9 cellular contexts compared by ENCODE assay signal in genomic region chr5:146877178-146877681, GRCh38. TPM values are rescaled to one million over a fixed set of nuclear protein-coding genes. Genes with fewer than 3 reads are reported as not detected.
A peak's percentile ranks its signal among the peaks of the same experiment; 100 is the strongest.
DNase-seq lines count a peak whose midpoint lies in the region; ATAC-seq and TF ChIP-seq lines count a peak whose summit lies in the region.
"Had no signal": no experiment of that assay in that cellular context is flagged by ENCODE, and none has a peak within 500 bp of the region (broad histone marks: within the 10 kb centered on the region; RNA-seq: fewer than 3 reads in every experiment).

No MANE protein-coding gene starts in this region.

- H3K27ac ChIP-seq in parathyroid adenoma = no peak overlapping the region

- H3K4me3 ChIP-seq in NT2/D1 (ENCODE audit: insufficient read length, low read depth) = peak overlapping the region; percentile 71
- H3K4me3 ChIP-seq in epithelial cell of esophagus (ENCODE audit: low read length) = peak overlapping the region; percentile 43
- peak overlapping the region; percentile 25 for H3K4me3 ChIP-seq in parathyroid adenoma (ENCODE audit: low read depth, low read length)

- no peaks in the 10 kb centered on the region for H3K4me1 ChIP-seq in NT2/D1 (ENCODE audit: insufficient read depth, insufficient read length)
- H3K4me1 ChIP-seq in parathyroid adenoma = no peaks in the 10 kb centered on the region

- H3K9me3 ChIP-seq in NT2/D1 (ENCODE audit: insufficient read depth, low read length) = no peaks in the 10 kb centered on the region
- H3K9me3 ChIP-seq in parathyroid adenoma (ENCODE audit: control insufficient read depth, low read length) = no peaks in the 10 kb centered on the region

- H3K27me3 ChIP-seq in NT2/D1 (ENCODE audit: insufficient read depth, insufficient read length) = peaks cover 48% of the 10 kb centered on the region
- H3K27me3 ChIP-seq in parathyroid adenoma (ENCODE audit: control insufficient read depth, insufficient read depth, low read length) = no peaks in the 10 kb centered on the region

- TF ChIP-seq CTCF in epithelial cell of esophagus (IDR thresholded peaks at IDR 0.05; ENCODE audit: insufficient read depth, low read depth, low read length, missing control alignments) = no peak
- no peak for TF ChIP-seq CTCF in parathyroid adenoma (IDR thresholded peaks at IDR 0.05)

- H2AFZ ChIP-seq in parathyroid adenoma = peak overlapping the region; percentile 95

- H3K9ac ChIP-seq in NT2/D1 (ENCODE audit: insufficient read length, low read depth) (peak overlapping the region; percentile 70), parathyroid adenoma (peak overlapping the region; percentile 2)

- peaks cover 4% of the 10 kb centered on the region for H3K79me2 ChIP-seq in parathyroid adenoma

- peak overlapping the region; percentile 70 for H3K4me2 ChIP-seq in parathyroid adenoma (ENCODE audit: low read length)

- H3K36me3 ChIP-seq in NT2/D1 (ENCODE audit: insufficient read depth, insufficient read length, low read length) (no peaks in the 10 kb centered on the region), parathyroid adenoma (ENCODE audit: control insufficient read depth, insufficient read depth, low read length) (no peaks in the 10 kb centered on the region)

- DNase-seq in NT2/D1 (ENCODE audit: low read depth, low spot score) (no peak), epithelial cell of esophagus (ENCODE audit: low read depth) (no peak), A172 (ENCODE audit: low spot score) (no peak), T-helper 9 cell (no peak)
- DNase-seq in effector CD4-positive, alpha-beta T cell = no peak

- ATAC-seq in GM18511 (IDR thresholded peaks at IDR 0.05; ENCODE audit: unreplicated experiment) (peak; percentile 41), HG03469 (IDR thresholded peaks at IDR 0.05; ENCODE audit: unreplicated experiment) (no peak)

RNA-seq across cellular contexts. Expression of gene PPP2R2B, which starts 1.3 kb away (rescaled TPM):
- total RNA-seq in A172 (2014; rRNA removed; shearing (Covaris generic)) = 9.9 and 14.0 TPM in 2 replicates
- total RNA-seq: HT1080 had no signal
